In genomic region chr6:139753198-139753861, GRCh38 we compare ENCODE assay signal across 16 cellular contexts.
DNase-seq lines count a peak whose midpoint lies in the region; ATAC-seq and TF ChIP-seq lines count a peak whose summit lies in the region.
"Had no signal": no experiment of that assay in that cellular context is flagged by ENCODE, and none has a peak within 500 bp of the region (broad histone marks: within the 10 kb centered on the region; RNA-seq: fewer than 3 reads in every experiment).

No MANE protein-coding gene starts in this region.

- H4K20me1 ChIP-seq in neural progenitor cell (ENCODE audit: low read depth) = no peaks in the 10 kb centered on the region

- no peak overlapping the region for H3K4me3 ChIP-seq in neural progenitor cell
- H3K4me3 ChIP-seq: left lung had no signal

- H3K27me3 ChIP-seq in neural progenitor cell = no peaks in the 10 kb centered on the region
- H3K27me3 ChIP-seq: left lung had no signal

- H3K79me2 ChIP-seq in neural progenitor cell (ENCODE audit: low read depth) = no peaks in the 10 kb centered on the region

- DNase-seq in Caki2 (ENCODE audit: low read depth) = peak; percentile 55
- DNase-seq in RPMI7951 (ENCODE audit: low read depth) = peak; percentile 71
- peak; percentile 46 for DNase-seq in fibroblast of peridontal ligament (ENCODE audit: extremely low read depth)
- no peak for DNase-seq in neural progenitor cell (ENCODE audit: low spot score)
- no peak for DNase-seq in activated CD4-positive, alpha-beta T cell treated with anti-CD3 and anti-CD28 coated beads for 1 hour
- no peak for DNase-seq in inferior parietal cortex (ENCODE audit: extremely low spot score)
- DNase-seq in HuH-7 (ENCODE audit: low spot score) = no peak
- DNase-seq: foreskin melanocyte; left lung; NCI-H1417 treated with DMSO at 0.1 percent for 48 hours; NCI-H526 treated with DMSO at 0.1 percent for 48 hours; stimulated activated CD4-positive, alpha-beta T cell treated with anti-CD3 and anti-CD28 coated beads, Interleukin-4, amount 100 ng/mL, for 24 hours; stimulated activated naive CD8-positive, alpha-beta T cell treated with anti-CD3 and anti-CD28 coated beads, Interleukin-15, Interleukin-2, amounts not matched to agents 100 U/mL and 50 U/mL, for 24 hours had no signal

- peak overlapping the region; percentile 1 for H2AFZ ChIP-seq in neural progenitor cell (replicated peaks)

- no peak overlapping the region for H3K4me3 Mint-ChIP-seq in neural progenitor cell

- ATAC-seq in HG02588 (IDR thresholded peaks at IDR 0.05; ENCODE audit: unreplicated experiment) = no peak
- ATAC-seq: activated CD4-positive, CD25-positive, alpha-beta regulatory T cell treated with anti-CD3 and anti-CD28 coated beads, Interleukin-2, amount 50 U/mL, for 24 hours; left lung; stimulated activated naive CD8-positive, alpha-beta T cell treated with anti-CD3 and anti-CD28 coated beads, Interleukin-15, Interleukin-2, amounts not matched to agents 100 U/mL and 50 U/mL, for 24 hours had no signal

- no peaks in the 10 kb centered on the region for H3K9me3 ChIP-seq in neural progenitor cell (ENCODE audit: low read depth)
- H3K9me3 ChIP-seq: left lung had no signal

- H3K4me1 ChIP-seq in neural progenitor cell = peaks cover 23% of the 10 kb centered on the region

- H3K36me3 ChIP-seq in neural progenitor cell = no peaks in the 10 kb centered on the region
- H3K36me3 ChIP-seq: left lung had no signal

- in situ Hi-C loops in Caki2 (cut with HindIII; ENCODE audit: low pct_unique_long_range_greater_than_20kb, low sequenced_read_pairs) = no loop called here

- no peaks in the 10 kb centered on the region for H3F3A ChIP-seq in neural progenitor cell (ENCODE audit: low read depth)

- H3K27ac ChIP-seq in neural progenitor cell = no peak overlapping the region
- H3K27ac ChIP-seq: C4-2B, left lung had no signal

- H3K4me2 ChIP-seq in neural progenitor cell = no peak overlapping the region

- TF ChIP-seq CTCF in neural progenitor cell (IDR thresholded peaks at IDR 0.05) = no peak

- H3K9me3 Mint-ChIP-seq in neural progenitor cell = peaks cover under 1% of the 10 kb centered on the region

- no peak overlapping the region for H3K9ac ChIP-seq in neural progenitor cell

- peaks cover 2% of the 10 kb centered on the region for H3K27me3 Mint-ChIP-seq in neural progenitor cell (ENCODE audit: insufficient read depth, low read depth)

- peaks cover 36% of the 10 kb centered on the region for H3K4me1 Mint-ChIP-seq in neural progenitor cell

- H3K36me3 Mint-ChIP-seq in neural progenitor cell = peaks cover 4% of the 10 kb centered on the region

- peak overlapping the region; percentile 67 for H3K27ac Mint-ChIP-seq in neural progenitor cell

Comparison
In these comparisons a context has a peak if more than half of its experiments do, and no peak if none do; other contexts are left out.
1. DNase-seq: peak in Caki2 (single experiment), RPMI7951 (single experiment) and fibroblast of peridontal ligament (single experiment); none in neural progenitor cell (single experiment), activated CD4-positive, alpha-beta T cell treated with anti-CD3 and anti-CD28 coated beads for 1 hour (single experiment), inferior parietal cortex (single experiment) and HuH-7 (single experiment).